ENCODE assay signal across 11 cellular contexts in genomic region chr9:112861638-112862555, GRCh38. TPM values are rescaled to one million over a fixed set of nuclear protein-coding genes. Genes with fewer than 3 reads are reported as not detected.
DNase-seq lines count a peak whose midpoint lies in the region; ATAC-seq, FAIRE-seq and TF ChIP-seq lines count a peak whose summit lies in the region.
"Had no signal": no experiment of that assay in that cellular context is flagged by ENCODE, and none has a peak within 500 bp of the region (broad histone marks: within the 10 kb centered on the region; RNA-seq: fewer than 3 reads in every experiment).

No MANE protein-coding gene starts in this region.

- peaks cover 3% of the 10 kb centered on the region for H3K36me3 Mint-ChIP-seq in activated naive CD8-positive, alpha-beta T cell treated with anti-CD3 and anti-CD28 coated beads, Interleukin-2, amount 50 U/mL, for 24 hours (ENCODE audit: low read depth)
- H3K36me3 Mint-ChIP-seq in activated naive CD8-positive, alpha-beta T cell treated with anti-CD3 and anti-CD28 coated beads for 36 hours: no peaks in the 10 kb centered on the region

- intact Hi-C loops in lower lobe of right lung (cut with DNase I) (no loop called here), upper lobe of right lung (cut with DNase I) (no loop called here)

- TF ChIP-seq CTCF in bronchial epithelial cell (IDR thresholded peaks at IDR 0.05; ENCODE audit: insufficient read depth, low read length, severe bottlenecking) (no peak), lower lobe of right lung (IDR thresholded peaks at IDR 0.05) (no peak), upper lobe of right lung (IDR thresholded peaks at IDR 0.05) (no peak)

- H3K27me3 ChIP-seq in bronchial epithelial cell (ENCODE audit: control insufficient read depth, insufficient read depth, low read length): no peaks in the 10 kb centered on the region
- H3K27me3 ChIP-seq in lower lobe of right lung (ENCODE audit: low read depth): no peaks in the 10 kb centered on the region
- no peaks in the 10 kb centered on the region for H3K27me3 ChIP-seq in upper lobe of right lung

- no peak for DNase-seq in activated naive CD8-positive, alpha-beta T cell treated with anti-CD3 and anti-CD28 coated beads, Interleukin-2, amount 50 U/mL, for 24 hours
- no peak for DNase-seq in activated naive CD8-positive, alpha-beta T cell treated with anti-CD3 and anti-CD28 coated beads for 36 hours
- DNase-seq in bronchial epithelial cell (ENCODE audit: low read depth) (peak; percentile 71), lower lobe of right lung (peak; percentile 69), upper lobe of right lung (peak; percentile 72), inferior parietal cortex (ENCODE audit: extremely low spot score) (no peak), NCI-H187 (lab: John Stamatoyannopoulos, UW) (no peak)
- DNase-seq: NCI-H2107 had no signal

- H3K9me3 ChIP-seq in lower lobe of right lung: no peaks in the 10 kb centered on the region
- H3K9me3 ChIP-seq in upper lobe of right lung: no peaks in the 10 kb centered on the region

- peak overlapping the region; percentile 26 for H3K27ac Mint-ChIP-seq in activated naive CD8-positive, alpha-beta T cell treated with anti-CD3 and anti-CD28 coated beads, Interleukin-2, amount 50 U/mL, for 24 hours
- no peak overlapping the region for H3K27ac Mint-ChIP-seq in activated naive CD8-positive, alpha-beta T cell treated with anti-CD3 and anti-CD28 coated beads for 36 hours

- peaks cover 73% of the 10 kb centered on the region for H3K4me1 ChIP-seq in lower lobe of right lung
- peaks cover 52% of the 10 kb centered on the region for H3K4me1 ChIP-seq in upper lobe of right lung

- H3K36me3 ChIP-seq in bronchial epithelial cell (ENCODE audit: control insufficient read depth, insufficient read depth, low read length): no peaks in the 10 kb centered on the region
- peaks cover 10% of the 10 kb centered on the region for H3K36me3 ChIP-seq in lower lobe of right lung
- no peaks in the 10 kb centered on the region for H3K36me3 ChIP-seq in upper lobe of right lung

- ATAC-seq in activated naive CD8-positive, alpha-beta T cell treated with anti-CD3 and anti-CD28 coated beads, Interleukin-2, amount 50 U/mL, for 24 hours: no peak
- ATAC-seq in lower lobe of right lung (peak; percentile 56 to 64), upper lobe of right lung (peak; percentile 62), HG03342 (IDR thresholded peaks at IDR 0.05; ENCODE audit: unreplicated experiment) (no peak)

- no peaks in the 10 kb centered on the region for H3K27me3 Mint-ChIP-seq in activated naive CD8-positive, alpha-beta T cell treated with anti-CD3 and anti-CD28 coated beads, Interleukin-2, amount 50 U/mL, for 24 hours
- H3K27me3 Mint-ChIP-seq in activated naive CD8-positive, alpha-beta T cell treated with anti-CD3 and anti-CD28 coated beads for 36 hours: no peaks in the 10 kb centered on the region

- H3K9me3 Mint-ChIP-seq in activated naive CD8-positive, alpha-beta T cell treated with anti-CD3 and anti-CD28 coated beads, Interleukin-2, amount 50 U/mL, for 24 hours: no peaks in the 10 kb centered on the region
- H3K9me3 Mint-ChIP-seq in activated naive CD8-positive, alpha-beta T cell treated with anti-CD3 and anti-CD28 coated beads for 36 hours: no peaks in the 10 kb centered on the region

- H3K27ac ChIP-seq in lower lobe of right lung (peak overlapping the region; percentile 83), upper lobe of right lung (peak overlapping the region; percentile 82)

- no peak overlapping the region for H3K4me3 Mint-ChIP-seq in activated naive CD8-positive, alpha-beta T cell treated with anti-CD3 and anti-CD28 coated beads, Interleukin-2, amount 50 U/mL, for 24 hours
- no peak overlapping the region for H3K4me3 Mint-ChIP-seq in activated naive CD8-positive, alpha-beta T cell treated with anti-CD3 and anti-CD28 coated beads for 36 hours

- peaks cover 17% of the 10 kb centered on the region for H3K4me1 Mint-ChIP-seq in activated naive CD8-positive, alpha-beta T cell treated with anti-CD3 and anti-CD28 coated beads, Interleukin-2, amount 50 U/mL, for 24 hours
- H3K4me1 Mint-ChIP-seq in activated naive CD8-positive, alpha-beta T cell treated with anti-CD3 and anti-CD28 coated beads for 36 hours: peaks cover 10% of the 10 kb centered on the region

- FAIRE-seq in bronchial epithelial cell (lab: Jason Lieb, UNC): no peak

- H3K4me3 ChIP-seq in bronchial epithelial cell (ENCODE audit: low read depth, low read length) (no peak overlapping the region), lower lobe of right lung (no peak overlapping the region), upper lobe of right lung (peak overlapping the region; percentile 1)

RNA-seq across cellular contexts. Expression of gene SLC46A2, which starts 28.8 kb away (rescaled TPM):
- not detected for total RNA-seq in activated naive CD8-positive, alpha-beta T cell treated with anti-CD3 and anti-CD28 coated beads for 36 hours
- total RNA-seq in bronchial epithelial cell (not detected in 2 replicates), lower lobe of right lung (13.7 TPM), upper lobe of right lung (17.0 TPM)
- total RNA-seq: A172, glomerular endothelial cell had no signal

Comparison
In these comparisons a context has a peak if more than half of its experiments do, and no peak if none do; other contexts are left out.
1. ATAC-seq: peak in lower lobe of right lung (2 of 2) and upper lobe of right lung (single experiment); none in activated naive CD8-positive, alpha-beta T cell treated with anti-CD3 and anti-CD28 coated beads, Interleukin-2, amount 50 U/mL, for 24 hours (single experiment) and HG03342 (single experiment).
2. DNase-seq: peak in bronchial epithelial cell (single experiment), lower lobe of right lung (single experiment) and upper lobe of right lung (single experiment); none in activated naive CD8-positive, alpha-beta T cell treated with anti-CD3 and anti-CD28 coated beads, Interleukin-2, amount 50 U/mL, for 24 hours (single experiment), activated naive CD8-positive, alpha-beta T cell treated with anti-CD3 and anti-CD28 coated beads for 36 hours (single experiment), inferior parietal cortex (single experiment) and NCI-H187 (0 of 2).
3. RNA of gene SLC46A2, which starts 28.8 kb away (total RNA-seq): 17.0 TPM in upper lobe of right lung (single experiment) and 13.7 TPM in lower lobe of right lung (single experiment); not detected in activated naive CD8-positive, alpha-beta T cell treated with anti-CD3 and anti-CD28 coated beads for 36 hours and not detected in bronchial epithelial cell; every median in the first group is over 10 times any median in the second.